In the genomic region with DNA sequence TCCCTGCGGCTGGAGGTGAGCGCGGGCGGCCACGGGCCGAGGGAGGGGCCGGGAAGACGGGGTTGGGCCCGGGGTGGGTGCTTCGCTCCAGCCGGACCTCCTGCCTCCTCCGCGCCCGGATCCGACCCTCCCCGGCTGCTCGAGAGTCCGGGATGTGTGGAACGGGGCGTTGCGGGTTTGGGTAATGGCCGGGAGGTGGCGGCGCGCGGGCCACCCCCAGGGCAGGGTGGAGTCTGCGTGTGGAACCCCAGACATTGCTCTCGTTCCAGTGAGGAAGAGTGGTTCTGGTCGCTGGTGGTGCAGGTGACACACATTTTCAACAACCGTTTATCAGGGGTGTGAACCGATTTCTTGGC, we compare ENCODE assay signal across 8 cellular contexts. TPM values are rescaled to one million over a fixed set of nuclear protein-coding genes. Genes with fewer than 3 reads are reported as not detected.
A peak's percentile ranks its signal among the peaks of the same experiment; 100 is the strongest.
DNase-seq lines count a peak whose midpoint lies in the region; ATAC-seq lines count a peak whose summit lies in the region.

No MANE protein-coding gene starts in this region.

- peak overlapping the region; percentile 73 to 86 for H3K18ac ChIP-seq in mesenchymal stem cell (ENCODE audit: low read depth in 1 of 2, low read length in 2 of 2)

- peak overlapping the region; percentile 67 for H3K27ac ChIP-seq in CD4-positive, alpha-beta memory T cell (ENCODE audit: low read depth, low read length)
- peak overlapping the region; percentile 78 for H3K27ac ChIP-seq in mesenchymal stem cell (ENCODE audit: low read length, poor library complexity, severe bottlenecking)

- H3K36me3 Mint-ChIP-seq in CD4-positive, alpha-beta memory T cell, result peaks cover 3 to 11% of the 10 kb centered on the region in 2 donors
- peaks cover 17% of the 10 kb centered on the region for H3K36me3 Mint-ChIP-seq in stimulated activated naive CD8-positive, alpha-beta T cell treated with anti-CD3 and anti-CD28 coated beads, Interleukin-15, Interleukin-2, amounts not matched to agents 100 ng/mL and 50 ng/mL, for 24 hours (ENCODE audit: low read depth)

- H4K8ac ChIP-seq in mesenchymal stem cell (ENCODE audit: low read length), result peak overlapping the region; percentile 100

- peak overlapping the region; percentile 15 for H2AFZ ChIP-seq in mesenchymal stem cell (ENCODE audit: low read depth, low read length)

- peak overlapping the region; percentile 39 for H2BK5ac ChIP-seq in mesenchymal stem cell (ENCODE audit: low read depth, low read length, poor library complexity, severe bottlenecking)

- H3K9ac ChIP-seq in mesenchymal stem cell (ENCODE audit: low read length), result peak overlapping the region; percentile 95

- CTCF ChIA-PET in CD4-positive, alpha-beta memory T cell (lab: Charles Lee; ENCODE audit: partially characterized antibody), result no interaction called here

- peaks cover 23% of the 10 kb centered on the region for H3K4me1 ChIP-seq in CD4-positive, alpha-beta memory T cell (ENCODE audit: insufficient read depth, low read length)
- peaks cover 2% of the 10 kb centered on the region for H3K4me1 ChIP-seq in mesenchymal stem cell (ENCODE audit: control insufficient read depth, insufficient read depth, low read depth, low read length)

- H3K4me1 Mint-ChIP-seq in CD4-positive, alpha-beta memory T cell, result peaks cover 15 to 43% (median 29%) of the 10 kb centered on the region in 4 donors
- H3K4me1 Mint-ChIP-seq in stimulated activated naive CD8-positive, alpha-beta T cell treated with anti-CD3 and anti-CD28 coated beads, Interleukin-15, Interleukin-2, amounts not matched to agents 100 ng/mL and 50 ng/mL, for 24 hours (ENCODE audit: low read depth), result peaks cover 37% of the 10 kb centered on the region

- no peaks in the 10 kb centered on the region for H3K9me3 Mint-ChIP-seq in CD4-positive, alpha-beta memory T cell
- H3K9me3 Mint-ChIP-seq in stimulated activated naive CD8-positive, alpha-beta T cell treated with anti-CD3 and anti-CD28 coated beads, Interleukin-15, Interleukin-2, amounts not matched to agents 100 ng/mL and 50 ng/mL, for 24 hours, result no peaks in the 10 kb centered on the region

- peak overlapping the region; percentile 37 to 77 for H3K4ac ChIP-seq in mesenchymal stem cell (ENCODE audit: low read depth in 1 of 2, low read length in 2 of 2)

- peak in 1 of 5 donors; percentile 77 for DNase-seq in CD4-positive, alpha-beta memory T cell
- DNase-seq in T follicular helper cell (ENCODE audit: low read depth) (peak; percentile 31), dedifferentiated amniotic fluid mesenchymal stem cell (ENCODE audit: extremely low spot score) (peak; percentile 26), mesenchymal stem cell (peak; percentile 65), NCI-H524 treated with DMSO at 0.1 percent for 48 hours (lab: John Stamatoyannopoulos, UW) (no peak)

- no peak overlapping the region for H2BK120ac ChIP-seq in mesenchymal stem cell (ENCODE audit: low read depth, low read length)

- no peak overlapping the region for H2AK5ac ChIP-seq in mesenchymal stem cell (ENCODE audit: low read length, severe bottlenecking)

- peak overlapping the region; percentile 55 to 87 for H3K4me3 ChIP-seq in CD4-positive, alpha-beta memory T cell (ENCODE audit: low read length in 2 of 2)
- peak overlapping the region; percentile 79 to 95 for H3K4me3 ChIP-seq in mesenchymal stem cell (ENCODE audit: insufficient read depth in 1 of 2, low read depth in 1 of 2, low read length in 2 of 2)

- H2BK15ac ChIP-seq in mesenchymal stem cell (ENCODE audit: low read depth, poor library complexity, severe bottlenecking), result peak overlapping the region; percentile 73

- 1% methylated on average over 31 of the region's 31 CpGs for WGBS in mesenchymal stem cell

- ATAC-seq in GM19035 (IDR thresholded peaks at IDR 0.05; ENCODE audit: unreplicated experiment), result peak; percentile 47
- peak; percentile 55 for ATAC-seq in HG03280 (IDR thresholded peaks at IDR 0.05; ENCODE audit: unreplicated experiment)

- H3K27ac Mint-ChIP-seq in CD4-positive, alpha-beta memory T cell, result peak overlapping the region; percentile 93 to 97 (median 95)
- H3K27ac Mint-ChIP-seq in stimulated activated naive CD8-positive, alpha-beta T cell treated with anti-CD3 and anti-CD28 coated beads, Interleukin-15, Interleukin-2, amounts not matched to agents 100 ng/mL and 50 ng/mL, for 24 hours, result peak overlapping the region; percentile 93

- no peaks in the 10 kb centered on the region for H3K27me3 Mint-ChIP-seq in CD4-positive, alpha-beta memory T cell
- H3K27me3 Mint-ChIP-seq in stimulated activated naive CD8-positive, alpha-beta T cell treated with anti-CD3 and anti-CD28 coated beads, Interleukin-15, Interleukin-2, amounts not matched to agents 100 ng/mL and 50 ng/mL, for 24 hours, result peaks cover 6% of the 10 kb centered on the region

- peaks cover 3% of the 10 kb centered on the region for H3K79me1 ChIP-seq in mesenchymal stem cell (replicated peaks; ENCODE audit: low read length, poor library complexity, severe bottlenecking)

- peak overlapping the region; percentile 92 to 99 (median 95) for H3K4me3 Mint-ChIP-seq in CD4-positive, alpha-beta memory T cell
- H3K4me3 Mint-ChIP-seq in stimulated activated naive CD8-positive, alpha-beta T cell treated with anti-CD3 and anti-CD28 coated beads, Interleukin-15, Interleukin-2, amounts not matched to agents 100 ng/mL and 50 ng/mL, for 24 hours, result peak overlapping the region; percentile 94

- H4K91ac ChIP-seq in mesenchymal stem cell (ENCODE audit: low read length), result peak overlapping the region; percentile 64

- peak overlapping the region; percentile 97 for H3K4me2 ChIP-seq in mesenchymal stem cell (ENCODE audit: low read length, poor library complexity, severe bottlenecking)

- H3K27me3 ChIP-seq in CD4-positive, alpha-beta memory T cell (ENCODE audit: insufficient read depth, low read length), result no peaks in the 10 kb centered on the region
- no peaks in the 10 kb centered on the region for H3K27me3 ChIP-seq in mesenchymal stem cell (ENCODE audit: control insufficient read depth in 1 of 2, insufficient read depth in 1 of 2, low read length in 2 of 2)

- intact Hi-C loops in CD4-positive, alpha-beta memory T cell (cut with micrococcal nuclease), result loop anchor here (1.0 to 2.0 kb wide), 5 partner anchors 35 to 447 kb away; a partner anchor contains a TSS

- peak overlapping the region in 1 of 2 experiments; percentile 61 for H2BK12ac ChIP-seq in mesenchymal stem cell (ENCODE audit: low read length in 2 of 2)

- POLR2A ChIA-PET in CD4-positive, alpha-beta memory T cell (lab: Charles Lee; ENCODE audit: partially characterized antibody), result interaction anchor here (1.5 kb wide), 1 partner anchor 31 kb away, joined by 3 read pairs; no protein-coding TSS in a partner anchor

- H3K9me3 ChIP-seq in CD4-positive, alpha-beta memory T cell (ENCODE audit: control insufficient read depth in 1 of 2, low read length in 2 of 2), result no peaks in the 10 kb centered on the region
- H3K9me3 ChIP-seq in mesenchymal stem cell (ENCODE audit: control insufficient read depth, low read length), result no peaks in the 10 kb centered on the region

- peak overlapping the region in 1 of 2 experiments; percentile 57 for H3K23ac ChIP-seq in mesenchymal stem cell (ENCODE audit: low read length in 2 of 2)

- H3K14ac ChIP-seq in mesenchymal stem cell (ENCODE audit: low read length in 2 of 2), result peak overlapping the region; percentile 38 to 83

- no peaks in the 10 kb centered on the region for H3K36me3 ChIP-seq in CD4-positive, alpha-beta memory T cell (ENCODE audit: insufficient read depth, low read length)
- peaks cover 0 to 10% of the 10 kb centered on the region in 2 experiments for H3K36me3 ChIP-seq in mesenchymal stem cell (ENCODE audit: control insufficient read depth in 1 of 2, insufficient read depth in 2 of 2, low read depth in 1 of 2, low read length in 2 of 2)

RNA-seq across cellular contexts. Expression of a gene that starts 38.8 kb away (rescaled TPM):
- total RNA-seq in CD4-positive, alpha-beta memory T cell, result 10 to 100 TPM; 65.8 to 73.7 TPM
- polyA plus RNA-seq in CD4-positive, alpha-beta memory T cell, result 10 to 100 TPM in 1 of 2 donors, 1 to 10 TPM in 1; 6.6 to 15.6 TPM
- 22.3 TPM for polyA plus RNA-seq in mesenchymal stem cell (2013, experiment 1 of 2)
- polyA plus RNA-seq in mesenchymal stem cell (2013, experiment 2 of 2), result 22.1 TPM
